In the genomic region with DNA sequence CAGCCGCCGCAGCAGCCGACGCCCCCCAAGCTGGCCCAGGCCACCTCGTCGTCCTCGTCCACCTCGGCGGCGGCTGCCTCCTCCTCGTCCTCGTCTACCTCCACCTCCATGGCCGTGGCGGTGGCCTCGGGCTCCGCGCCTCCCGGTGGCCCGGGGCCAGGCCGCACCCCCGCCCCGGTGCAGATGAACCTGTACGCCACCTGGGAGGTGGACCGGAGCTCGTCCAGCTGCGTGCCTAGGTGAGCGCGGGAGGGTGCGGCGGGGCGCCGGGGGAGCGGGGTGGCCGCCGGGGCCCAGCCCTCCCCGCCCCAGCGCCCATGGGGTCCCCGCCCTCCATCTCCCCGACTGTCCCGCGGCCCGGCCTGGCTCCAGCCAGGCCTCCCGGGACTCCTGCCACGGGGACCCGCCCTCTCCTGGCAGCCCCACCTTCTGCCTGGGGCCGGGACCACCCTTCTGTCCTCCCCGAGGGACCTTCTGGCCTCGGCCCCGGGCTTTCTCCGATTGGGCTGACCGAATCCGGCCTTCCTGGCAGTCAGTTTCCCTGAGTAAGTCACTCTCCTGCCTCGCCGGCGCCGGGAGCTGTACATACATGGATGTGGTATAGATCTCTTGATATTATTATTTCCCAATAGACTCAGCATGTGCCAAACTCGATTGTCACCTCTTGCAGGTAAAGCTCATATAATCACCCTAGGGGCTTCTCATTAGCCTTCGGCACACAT, we compare ENCODE assay signal across 8 cellular contexts. TPM values are rescaled to one million over a fixed set of nuclear protein-coding genes. Genes with fewer than 3 reads are reported as not detected.
DNase-seq lines count a peak whose midpoint lies in the region; ATAC-seq and TF ChIP-seq lines count a peak whose summit lies in the region.

No MANE protein-coding gene starts in this region.

- no peak for DNase-seq in CD14-positive monocyte (ENCODE audit: low spot score)
- DNase-seq in LNCaP clone FGC (ENCODE audit: low read depth): no peak
- DNase-seq in hepatic stellate cell (ENCODE audit: low spot score): peak; percentile 41
- DNase-seq in retinal pigment epithelial cell (ENCODE audit: low read depth): no peak
- DNase-seq in NCI-H1694 (lab: John Stamatoyannopoulos, UW): no peak
- no peak for DNase-seq in NCI-H446 (lab: John Stamatoyannopoulos, UW)

- peaks cover 48 to 61% of the 10 kb centered on the region in 2 donors for H3K36me3 Mint-ChIP-seq in CD14-positive monocyte

- intact Hi-C loops in CD14-positive monocyte (cut with micrococcal nuclease): loop anchor here in 1 of 2 donors (5.0 kb wide), 2 partner anchors 42 to 62 kb away; no protein-coding TSS in a partner anchor

- H3K4me3 Mint-ChIP-seq in CD14-positive monocyte: peak overlapping the region; percentile 86 to 91

- TF ChIP-seq CTCF in CD14-positive monocyte (IDR thresholded peaks at IDR 0.05): no peak
- TF ChIP-seq CTCF in LNCaP clone FGC (IDR thresholded peaks at IDR 0.05; ENCODE audit: control insufficient read depth, extremely low read depth, insufficient read depth): no peak
- TF ChIP-seq CTCF in retinal pigment epithelial cell (conservative IDR thresholded peaks at IDR 0.05; ENCODE audit: low read depth, low read length): no peak

- peak overlapping the region; percentile 78 for H3K27ac ChIP-seq in angular gyrus (ENCODE audit: low read depth, low read length)

- H3K27ac Mint-ChIP-seq in CD14-positive monocyte: peak overlapping the region; percentile 38 to 87 (median 63)

- H3K4me1 Mint-ChIP-seq in CD14-positive monocyte: peaks cover 57% of the 10 kb centered on the region

- H3K27me3 Mint-ChIP-seq in CD14-positive monocyte (ENCODE audit: low read depth in 3 of 3): peaks cover 0 to 5% (median 0%) of the 10 kb centered on the region in 3 donors

- peaks cover 0 to under 1% (median 0%) of the 10 kb centered on the region in 7 donors for H3K9me3 Mint-ChIP-seq in CD14-positive monocyte

- peak; percentile 1 for ATAC-seq in GM19463 (IDR thresholded peaks at IDR 0.05; ENCODE audit: unreplicated experiment)

- peak overlapping the region; percentile 57 for H3K4me3 ChIP-seq in LNCaP clone FGC (ENCODE audit: low read depth, low read length)
- peak overlapping the region; percentile 63 for H3K4me3 ChIP-seq in retinal pigment epithelial cell (ENCODE audit: low read length)

RNA-seq across cellular contexts. Expression of a gene that starts 0.7 kb away (rescaled TPM):
- 10 to 100 TPM in 1 of 2 donors, 1 to 10 TPM in 1; 8.1 to 12.4 TPM for polyA plus RNA-seq in CD14-positive monocyte

RNA-seq across cellular contexts. Expression of a gene that starts 18.6 kb away (rescaled TPM):
- polyA plus RNA-seq in CD14-positive monocyte: 10 to 100 TPM; 32.1 to 52.6 TPM

RNA-seq across cellular contexts. Expression of a gene that starts 21.8 kb away (rescaled TPM):
- not detected for polyA plus RNA-seq in CD14-positive monocyte

RNA-seq across cellular contexts. Expression of a gene that starts 44.5 kb away (rescaled TPM):
- polyA plus RNA-seq in CD14-positive monocyte: 10 to 100 TPM; 22.0 to 24.1 TPM

RNA-seq across cellular contexts. Expression of a gene that starts 59.0 kb away (rescaled TPM):
- polyA plus RNA-seq in CD14-positive monocyte: under 1 TPM in 1 of 2 donors, not detected in 1; 0.41 TPM
